Comparison of ENCODE assay signal across 8 cellular contexts in genomic region chr1:210250665-210250997, GRCh38. TPM values are rescaled to one million over a fixed set of nuclear protein-coding genes. Genes with fewer than 3 reads are reported as not detected.
A peak's percentile ranks its signal among the peaks of the same experiment; 100 is the strongest.
DNase-seq lines count a peak whose midpoint lies in the region; ATAC-seq lines count a peak whose summit lies in the region.

No MANE protein-coding gene starts in this region.

- DNase-seq in CD8-positive, alpha-beta memory T cell = no peak
- DNase-seq in SW480 (ENCODE audit: low spot score) (peak; percentile 37), hypothalamus (lab: John Stamatoyannopoulos, UW) (peak in 42 of 51 donors; percentile 13 to 85 (median 44)), NCI-H2029 treated with DMSO at 0.1 percent for 48 hours (lab: John Stamatoyannopoulos, UW) (no peak)

- H3K27ac ChIP-seq in CD8-positive, alpha-beta memory T cell (ENCODE audit: low read depth, low read length) = no peak overlapping the region
- no peak overlapping the region for H3K27ac ChIP-seq in skeletal muscle tissue (ENCODE audit: low read depth, low read length)

- no peaks in the 10 kb centered on the region for H3K36me3 ChIP-seq in CD8-positive, alpha-beta memory T cell (ENCODE audit: insufficient read depth, low read length)
- H3K36me3 ChIP-seq in skeletal muscle tissue (ENCODE audit: control insufficient read depth in 3 of 3, insufficient read depth in 3 of 3, low read length in 3 of 3) = no peaks in the 10 kb centered on the region

- no peak overlapping the region for H3K4me3 ChIP-seq in CD8-positive, alpha-beta memory T cell (ENCODE audit: low read length)
- peak overlapping the region in 2 of 3 donors; percentile 29 to 52 for H3K4me3 ChIP-seq in skeletal muscle tissue (ENCODE audit: low read length in 3 of 3)

- POLR2A ChIA-PET in CD8-positive, alpha-beta memory T cell (lab: Charles Lee) = no interaction called here

- no peak overlapping the region for H3K9ac ChIP-seq in skeletal muscle tissue (ENCODE audit: low read depth in 1 of 3, low read length in 3 of 3)

- H3K9me3 ChIP-seq in CD8-positive, alpha-beta memory T cell (ENCODE audit: low read length) = no peaks in the 10 kb centered on the region
- H3K9me3 ChIP-seq in skeletal muscle tissue (ENCODE audit: control insufficient read depth in 3 of 3, low read length in 3 of 3) = no peaks in the 10 kb centered on the region

- H3K9me3 Mint-ChIP-seq in CD8-positive, alpha-beta memory T cell = peaks cover 0 to 7% (median 0%) of the 10 kb centered on the region in 5 donors

- peaks cover 8 to 20% (median 10%) of the 10 kb centered on the region in 3 donors for H3K4me1 Mint-ChIP-seq in CD8-positive, alpha-beta memory T cell

- peaks cover 48 to 84% of the 10 kb centered on the region in 2 donors for H3K27me3 Mint-ChIP-seq in CD8-positive, alpha-beta memory T cell

- no peak overlapping the region for H3K27ac Mint-ChIP-seq in CD8-positive, alpha-beta memory T cell

- CTCF ChIA-PET in CD8-positive, alpha-beta memory T cell (lab: Charles Lee) = no interaction called here

- peaks cover 0 to 3% (median 0%) of the 10 kb centered on the region in 3 donors for H3K36me3 Mint-ChIP-seq in CD8-positive, alpha-beta memory T cell

- H3K4me1 ChIP-seq in CD8-positive, alpha-beta memory T cell (ENCODE audit: insufficient read depth, low read length) = no peaks in the 10 kb centered on the region
- H3K4me1 ChIP-seq in skeletal muscle tissue (ENCODE audit: control insufficient read depth in 3 of 3, insufficient read depth in 3 of 3, low read length in 3 of 3) = peaks cover 12 to 19% (median 12%) of the 10 kb centered on the region in 3 donors

- peaks cover 15% of the 10 kb centered on the region for H3K27me3 ChIP-seq in CD8-positive, alpha-beta memory T cell (ENCODE audit: insufficient read depth, low read length, poor library complexity, severe bottlenecking)
- peaks cover 16 to 39% (median 25%) of the 10 kb centered on the region in 3 donors for H3K27me3 ChIP-seq in skeletal muscle tissue (ENCODE audit: control insufficient read depth in 3 of 3, insufficient read depth in 3 of 3, low read length in 3 of 3)

- peak overlapping the region in 6 of 7 donors; percentile 4 to 90 (median 41) for H3K4me3 Mint-ChIP-seq in CD8-positive, alpha-beta memory T cell

- ATAC-seq in HG03432 (IDR thresholded peaks at IDR 0.05; ENCODE audit: unreplicated experiment) = peak; percentile 31
- no peak for ATAC-seq in GM21381 (IDR thresholded peaks at IDR 0.05; ENCODE audit: unreplicated experiment)
- no peak for ATAC-seq in GM18520 (IDR thresholded peaks at IDR 0.05; ENCODE audit: unreplicated experiment)

RNA-seq across cellular contexts. Expression of gene SERTAD4, which starts 18.0 kb away (rescaled TPM):
- not detected for total RNA-seq in CD8-positive, alpha-beta memory T cell
- polyA plus RNA-seq in CD8-positive, alpha-beta memory T cell = not detected
- 1.6 TPM for total RNA-seq in skeletal muscle tissue

Comparison
In these comparisons a context has a peak if more than half of its experiments do, and no peak if none do; other contexts are left out.
1. DNase-seq: peak in SW480 (single experiment) and hypothalamus (42 of 51); none in CD8-positive, alpha-beta memory T cell (0 of 5) and NCI-H2029 treated with DMSO at 0.1 percent for 48 hours (single experiment).